5 cellular contexts compared by ENCODE assay signal in the genomic region with DNA sequence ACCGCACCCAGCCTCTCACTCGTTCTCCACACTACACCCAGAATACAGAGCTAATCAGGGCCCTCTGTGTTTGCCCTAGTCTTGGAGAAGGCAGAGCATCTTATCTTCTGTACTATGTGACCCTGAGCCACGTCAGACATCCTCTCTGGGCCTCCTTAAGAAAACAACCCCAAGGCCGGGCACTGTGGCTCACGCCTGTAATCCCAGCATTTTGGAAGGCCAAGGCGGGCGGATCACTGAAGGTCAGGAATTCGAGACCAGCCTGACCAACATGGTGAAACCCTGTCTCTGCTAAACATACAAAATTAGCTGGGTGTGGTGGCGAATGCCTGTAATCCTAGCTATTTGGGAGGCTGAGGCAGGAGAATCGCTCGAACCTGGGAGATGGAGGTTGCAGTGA. TPM values are rescaled to one million over a fixed set of nuclear protein-coding genes. Genes with fewer than 3 reads are reported as not detected.
"Had no signal": no experiment of that assay in that cellular context is flagged by ENCODE, and none has a peak within 500 bp of the region (broad histone marks: within the 10 kb centered on the region; RNA-seq: fewer than 3 reads in every experiment).

No MANE protein-coding gene starts in this region.

RNA-seq across cellular contexts. Expression of a gene that starts 4.9 kb away (rescaled TPM):
- total RNA-seq: GM23338, H1, HFFc6, HT1080 had no signal
- polyA plus RNA-seq: H1, IgD-negative memory B cell had no signal

RNA-seq across cellular contexts. Expression of a gene that starts 5.6 kb away (rescaled TPM):
- total RNA-seq: HFFc6, HT1080 had no signal

RNA-seq across cellular contexts. Expression of a gene that starts 59.7 kb away (rescaled TPM):
- total RNA-seq: HFFc6 had no signal
